23 cellular contexts compared by ENCODE assay signal in the genomic region with DNA sequence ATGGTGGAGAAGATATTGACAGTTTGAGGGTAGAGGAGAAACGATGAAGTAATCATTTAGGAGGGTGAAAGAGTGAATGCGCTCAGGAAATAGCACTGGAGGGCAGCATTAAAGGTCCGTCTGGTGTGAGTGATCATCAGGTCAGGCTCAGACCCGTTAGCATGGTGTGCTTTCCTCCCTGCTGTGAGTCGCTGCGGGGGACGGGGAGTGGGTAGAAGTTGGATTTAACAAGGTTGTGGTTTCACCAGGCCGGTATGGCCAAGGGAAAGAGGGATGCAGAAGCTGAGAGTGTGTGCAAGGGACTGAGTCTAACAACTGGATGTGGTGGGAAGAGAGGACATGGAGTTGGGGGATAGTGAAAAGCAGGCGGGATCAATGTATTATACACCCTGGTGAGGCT. TPM values are rescaled to one million over a fixed set of nuclear protein-coding genes. Genes with fewer than 3 reads are reported as not detected.
"Had no signal": no experiment of that assay in that cellular context is flagged by ENCODE, and none has a peak within 500 bp of the region (broad histone marks: within the 10 kb centered on the region; RNA-seq: fewer than 3 reads in every experiment).

No MANE protein-coding gene starts in this region.

- H3K36me3 Mint-ChIP-seq: activated naive CD4-positive, alpha-beta T cell treated with anti-CD3 and anti-CD28 coated beads, Interleukin-2, amount 50 U/mL, for 72 hours; brain; memory B cell; WTC11 had no signal

- H3K27me3 ChIP-seq: esophagus muscularis mucosa, heart left ventricle, neutrophil, tibial artery had no signal

- H3K4me3 Mint-ChIP-seq: activated T-cell treated with anti-CD3 and anti-CD28 coated beads, Interleukin-2, amount 50 U/mL, for 24 hours; activated T-helper 17 cell treated with anti-CD3 and anti-CD28 coated beads, Interleukin-2, amount 50 U/mL, for 72 hours; brain; memory B cell; nephron; stimulated activated naive CD8-positive, alpha-beta T cell treated with anti-CD3 and anti-CD28 coated beads, Interleukin-15, Interleukin-2, amounts not matched to agents 100 ng/mL and 50 ng/mL, for 24 hours; WTC11 had no signal

- H3K27ac ChIP-seq: esophagus muscularis mucosa, heart left ventricle, neutrophil, pancreas, psoas muscle, tibial artery had no signal

- H3K36me3 ChIP-seq: esophagus muscularis mucosa, heart left ventricle, neutrophil, pancreas, tibial artery had no signal

- H3K4me1 ChIP-seq: psoas muscle had no signal

- H3K27me3 Mint-ChIP-seq: activated T-cell treated with anti-CD3 and anti-CD28 coated beads, Interleukin-2, amount 50 U/mL, for 24 hours; activated T-helper 17 cell treated with anti-CD3 and anti-CD28 coated beads, Interleukin-2, amount 50 U/mL, for 72 hours; memory B cell; stimulated activated naive CD8-positive, alpha-beta T cell treated with anti-CD3 and anti-CD28 coated beads, Interleukin-15, Interleukin-2, amounts not matched to agents 100 ng/mL and 50 ng/mL, for 24 hours had no signal

- ATAC-seq: activated naive CD4-positive, alpha-beta T cell treated with anti-CD3 and anti-CD28 coated beads, Interleukin-2, amount 50 U/mL, for 72 hours; activated T-helper 17 cell treated with anti-CD3 and anti-CD28 coated beads, Interleukin-2, amount 50 U/mL, for 72 hours; heart left ventricle; left cardiac atrium; pancreas; psoas muscle; right cardiac atrium; WTC11 had no signal

- DNase-seq: activated T-cell treated with anti-CD3 and anti-CD28 coated beads, Interleukin-2, amount 50 U/mL, for 24 hours; aorta; central memory CD4-positive, alpha-beta T cell; dermis blood vessel endothelial cell; effector memory CD4-positive, alpha-beta T cell; heart left ventricle; left cardiac atrium; pancreas; psoas muscle; right cardiac atrium; stimulated activated CD4-positive, alpha-beta T cell treated with anti-CD3 and anti-CD28 coated beads, Interleukin-12 subunit alpha, Interleukin-12 subunit beta, amount 100 ng/mL, for 4 hours; stimulated activated CD4-positive, alpha-beta T cell treated with anti-CD3 and anti-CD28 coated beads, Interleukin-4, amount 100 ng/mL, for 4 hours; tibial artery had no signal

- H3K4me1 Mint-ChIP-seq: activated T-helper 17 cell treated with anti-CD3 and anti-CD28 coated beads, Interleukin-2, amount 50 U/mL, for 72 hours; memory B cell had no signal

- H3K4me3 ChIP-seq: esophagus muscularis mucosa, heart left ventricle, pancreas, psoas muscle, tibial artery had no signal

- H3K27ac Mint-ChIP-seq: activated naive CD4-positive, alpha-beta T cell treated with anti-CD3 and anti-CD28 coated beads, Interleukin-2, amount 50 U/mL, for 72 hours; activated T-cell treated with anti-CD3 and anti-CD28 coated beads, Interleukin-2, amount 50 U/mL, for 24 hours; activated T-helper 17 cell treated with anti-CD3 and anti-CD28 coated beads, Interleukin-2, amount 50 U/mL, for 72 hours; brain; memory B cell; nephron; stimulated activated naive CD8-positive, alpha-beta T cell treated with anti-CD3 and anti-CD28 coated beads, Interleukin-15, Interleukin-2, amounts not matched to agents 100 ng/mL and 50 ng/mL, for 24 hours; WTC11 had no signal

- H3K9me3 Mint-ChIP-seq: activated naive CD4-positive, alpha-beta T cell treated with anti-CD3 and anti-CD28 coated beads, Interleukin-2, amount 50 U/mL, for 72 hours; activated T-cell treated with anti-CD3 and anti-CD28 coated beads, Interleukin-2, amount 50 U/mL, for 24 hours; activated T-helper 17 cell treated with anti-CD3 and anti-CD28 coated beads, Interleukin-2, amount 50 U/mL, for 72 hours; brain; memory B cell; nephron; stimulated activated naive CD8-positive, alpha-beta T cell treated with anti-CD3 and anti-CD28 coated beads, Interleukin-15, Interleukin-2, amounts not matched to agents 100 ng/mL and 50 ng/mL, for 24 hours; WTC11 had no signal

- H3K9me3 ChIP-seq: esophagus muscularis mucosa, heart left ventricle, neutrophil, pancreas, psoas muscle, tibial artery had no signal

RNA-seq across cellular contexts. Expression of a gene that starts 59.2 kb away (rescaled TPM):
- total RNA-seq: activated naive CD4-positive, alpha-beta T cell treated with anti-CD3 and anti-CD28 coated beads, Interleukin-2, amount 50 U/mL, for 72 hours; activated T-helper 17 cell treated with anti-CD3 and anti-CD28 coated beads, Interleukin-2, amount 50 U/mL, for 72 hours; endothelial cell of umbilical vein had no signal
- polyA plus RNA-seq: endothelial cell of umbilical vein had no signal
